Comparison of ENCODE assay signal across 18 cellular contexts in the genomic region with DNA sequence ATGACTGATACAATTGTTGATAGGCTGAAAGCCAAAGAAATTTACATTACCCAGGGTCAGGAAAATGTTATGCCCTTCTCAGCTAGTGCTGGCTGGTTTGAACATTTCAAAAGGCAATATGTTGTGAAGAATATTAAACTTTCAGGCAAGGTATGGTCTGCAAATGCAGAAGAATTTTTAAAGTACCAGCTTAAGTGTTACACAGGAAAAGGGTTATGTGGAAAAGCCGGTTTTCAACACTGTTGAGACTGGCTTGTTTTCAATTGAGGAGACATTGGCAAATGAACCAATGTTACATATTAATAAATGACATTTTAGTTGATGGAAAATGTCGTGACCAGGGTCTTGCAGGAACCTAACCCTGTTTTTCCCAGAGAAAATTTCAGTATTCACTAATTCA.
DNase-seq lines count a peak whose midpoint lies in the region; ATAC-seq, FAIRE-seq and TF ChIP-seq lines count a peak whose summit lies in the region.
"Had no signal": no experiment of that assay in that cellular context is flagged by ENCODE, and none has a peak within 500 bp of the region (broad histone marks: within the 10 kb centered on the region; RNA-seq: fewer than 3 reads in every experiment).

No MANE protein-coding gene starts in this region.

- DNase-seq in epithelial cell of esophagus (ENCODE audit: low read depth) (peak; percentile 14), thyroid gland (no peak), urothelium cell line (ENCODE audit: low spot score) (no peak), NCI-H774 (lab: John Stamatoyannopoulos, UW) (no peak), NCI-H128 (lab: John Stamatoyannopoulos, UW; ENCODE audit: unreplicated experiment) (no peak)
- no peak for DNase-seq in stimulated activated naive CD8-positive, alpha-beta T cell treated with anti-CD3 and anti-CD28 coated beads, Interleukin-15, Interleukin-2, amounts not matched to agents 100 U/mL and 50 U/mL, for 24 hours
- DNase-seq: C1 segment of cervical spinal cord; Calu3; CD4-positive, alpha-beta memory T cell; COR-L47; DMS53; DMS79 treated with DMSO at 0.1 percent for 48 hours; GF-D8; GOT3; H7; HCEC 1CT had no signal

- intact Hi-C loops in thyroid gland (cut with DNase I) = no loop called here

- TF ChIP-seq CTCF in epithelial cell of esophagus (IDR thresholded peaks at IDR 0.05; ENCODE audit: insufficient read depth, low read depth, low read length, missing control alignments) = no peak
- TF ChIP-seq CTCF in thyroid gland (IDR thresholded peaks at IDR 0.05) = no peak

- peaks cover 8 to 21% of the 10 kb centered on the region in 2 donors for H3K4me1 ChIP-seq in thyroid gland

- no peaks in the 10 kb centered on the region for H3K36me3 ChIP-seq in thyroid gland

- peak overlapping the region in 2 of 3 donors; percentile 40 to 54 for H3K27ac ChIP-seq in thyroid gland

- ATAC-seq in stimulated activated naive CD8-positive, alpha-beta T cell treated with anti-CD3 and anti-CD28 coated beads, Interleukin-15, Interleukin-2, amounts not matched to agents 100 U/mL and 50 U/mL, for 24 hours = no peak

- no peak for TF ChIP-seq POLR2A in thyroid gland (IDR thresholded peaks at IDR 0.05)

- H3K9me3 ChIP-seq in thyroid gland = no peaks in the 10 kb centered on the region

- H3K27me3 ChIP-seq in thyroid gland = no peaks in the 10 kb centered on the region

- FAIRE-seq in urothelium cell line (lab: Jason Lieb, UNC) = peak; percentile 30
- FAIRE-seq: GM12891, GM18507 had no signal

- no peak overlapping the region for H3K4me3 ChIP-seq in epithelial cell of esophagus (ENCODE audit: low read length)
- H3K4me3 ChIP-seq in thyroid gland (replicated peaks in 1 of 3) = no peak overlapping the region

- 29 to 37% methylated on average over 2 of the region's 2 CpGs for WGBS in thyroid gland, 2 donors
